In the genomic region with DNA sequence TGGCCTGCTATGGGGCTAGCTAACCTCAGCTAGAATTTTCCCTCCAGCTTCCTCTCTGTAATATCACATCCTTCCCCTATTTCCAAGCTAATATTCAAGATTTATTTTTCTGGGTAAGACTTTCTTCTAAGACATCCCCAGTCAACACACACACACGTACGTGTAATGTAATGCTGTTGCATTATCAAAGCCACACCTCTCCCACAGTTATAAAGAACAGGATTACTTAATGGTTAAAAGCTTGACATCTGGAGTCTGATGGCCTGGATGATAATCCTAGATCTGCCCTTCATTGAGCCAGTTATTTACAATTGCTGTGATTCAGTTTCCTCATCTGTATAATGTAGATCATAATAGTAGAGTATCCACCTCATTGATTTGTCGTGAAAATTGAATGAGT, we compare ENCODE assay signal across 23 cellular contexts.
A peak's percentile ranks its signal among the peaks of the same experiment; 100 is the strongest.
DNase-seq lines count a peak whose midpoint lies in the region; ATAC-seq, FAIRE-seq and TF ChIP-seq lines count a peak whose summit lies in the region.
"Had no signal": no experiment of that assay in that cellular context is flagged by ENCODE, and none has a peak within 500 bp of the region (broad histone marks: within the 10 kb centered on the region; RNA-seq: fewer than 3 reads in every experiment).

No MANE protein-coding gene starts in this region.

- TF ChIP-seq EP300 in SK-N-SH (IDR thresholded peaks at IDR 0.05; ENCODE audit: borderline replicate concordance in 1 of 2, low read depth in 1 of 2, low read length in 1 of 2): no peak

- BruUV-seq in endothelial cell of umbilical vein (replicated peaks; lab: Mats Ljungman, UMichigan): no TSS peak

- ATAC-seq in SK-N-SH treated with all-trans-retinoic acid at 6 μM for 48 hours (no peak), right cardiac atrium (no peak), gastrocnemius medialis (no peak)
- ATAC-seq: GM23338, HCT116, HepG2 had no signal

- CTCF ChIA-PET in SK-N-SH (lab: Yijun Ruan, JAX) (interaction anchor here (2.0 kb wide), 1 partner anchor 9 kb away, joined by 4 read pairs; no protein-coding TSS in a partner anchor), endothelial cell of umbilical vein (lab: Charles Lee) (no interaction called here)

- H3K9me3 ChIP-seq in SK-N-SH: no peaks in the 10 kb centered on the region
- no peaks in the 10 kb centered on the region for H3K9me3 ChIP-seq in endothelial cell of umbilical vein (replicated peaks; ENCODE audit: control insufficient read depth, insufficient read depth, low read length)
- no peaks in the 10 kb centered on the region for H3K9me3 ChIP-seq in right cardiac atrium (ENCODE audit: control insufficient read depth, low read length)
- H3K9me3 ChIP-seq in gastrocnemius medialis: no peaks in the 10 kb centered on the region
- H3K9me3 ChIP-seq: BE2C had no signal

- H3K9ac ChIP-seq in SK-N-SH: no peak overlapping the region
- no peak overlapping the region for H3K9ac ChIP-seq in endothelial cell of umbilical vein (replicated peaks; ENCODE audit: extremely low read depth, insufficient read depth, low read length)

- H3K4me1 ChIP-seq in SK-N-SH (ENCODE audit: control insufficient read depth in 1 of 2, insufficient read depth in 2 of 2, low read depth in 1 of 2, low read length in 1 of 2): peaks cover 0 to 3% of the 10 kb centered on the region in 2 experiments; a peak in 2 of 4 replicates
- H3K4me1 ChIP-seq in endothelial cell of umbilical vein (ENCODE audit: control insufficient read depth, extremely low read depth, insufficient read depth, low read length): no peaks in the 10 kb centered on the region
- H3K4me1 ChIP-seq in right cardiac atrium (ENCODE audit: control insufficient read depth, insufficient read depth, low read length): peaks cover 2% of the 10 kb centered on the region
- no peaks in the 10 kb centered on the region for H3K4me1 ChIP-seq in gastrocnemius medialis
- H3K4me1 ChIP-seq: BE2C had no signal

- H3K4me3 ChIP-seq in SK-N-SH (ENCODE audit: low read depth in 2 of 2, low read length in 1 of 2) (no peak overlapping the region), endothelial cell of umbilical vein (replicated peaks in 1 of 3; ENCODE audit: insufficient read depth in 1 of 3, low read depth in 1 of 3, low read length in 3 of 3) (no peak overlapping the region), right cardiac atrium (ENCODE audit: low read length) (no peak overlapping the region), gastrocnemius medialis (no peak overlapping the region)
- H3K4me3 ChIP-seq: GM23338 had no signal

- no peak for FAIRE-seq in endothelial cell of umbilical vein (lab: Jason Lieb, UNC)
- FAIRE-seq: A204.1, H54, HepG2 had no signal

- H3K36me3 ChIP-seq in SK-N-SH (replicated peaks in 1 of 2; ENCODE audit: control insufficient read depth in 1 of 2, insufficient read depth in 2 of 2, low read length in 1 of 2) (no peaks in the 10 kb centered on the region), endothelial cell of umbilical vein (ENCODE audit: control insufficient read depth in 2 of 2, extremely low read depth in 1 of 2, insufficient read depth in 2 of 2, low read length in 2 of 2) (no peaks in the 10 kb centered on the region), gastrocnemius medialis (no peaks in the 10 kb centered on the region)
- H3K36me3 ChIP-seq: BE2C had no signal

- no peaks in the 10 kb centered on the region for H3K9me2 ChIP-seq in SK-N-SH

- H2AFZ ChIP-seq in SK-N-SH (ENCODE audit: low read depth) (no peak overlapping the region), endothelial cell of umbilical vein (ENCODE audit: low read depth, low read length) (no peak overlapping the region)
- H2AFZ ChIP-seq: GM23338 had no signal

- H3K79me2 ChIP-seq in SK-N-SH (ENCODE audit: insufficient read depth) (no peaks in the 10 kb centered on the region), endothelial cell of umbilical vein (ENCODE audit: control insufficient read depth, insufficient read depth, low read length) (no peaks in the 10 kb centered on the region)

- H4K20me1 ChIP-seq in SK-N-SH (ENCODE audit: insufficient read depth) (no peaks in the 10 kb centered on the region), endothelial cell of umbilical vein (replicated peaks; ENCODE audit: control insufficient read depth, extremely low read depth, insufficient read depth, low read length) (no peaks in the 10 kb centered on the region)

- H3K4me2 ChIP-seq in SK-N-SH (no peak overlapping the region), endothelial cell of umbilical vein (ENCODE audit: insufficient read depth, low read length) (no peak overlapping the region)
- H3K4me2 ChIP-seq: GM23338 had no signal

- dilution Hi-C loops in endothelial cell of umbilical vein (cut with MboI; ENCODE audit: extremely low pct_ligation_motif_present, low sequenced_read_pairs): no loop called here

- TF ChIP-seq RAD21 in SK-N-SH (IDR thresholded peaks at IDR 0.05; ENCODE audit: low read length): no peak

- intact Hi-C loops in endothelial cell of umbilical vein (cut with micrococcal nuclease) (no loop called here), right cardiac atrium (cut with DNase I) (no loop called here), gastrocnemius medialis (cut with DNase I; ENCODE audit: low total_unique reads) (no loop called here)

- DNase-seq in SK-N-SH: no peak
- peak; percentile 27 to 77 for DNase-seq in NCI-H524 (lab: John Stamatoyannopoulos, UW)
- DNase-seq in SK-N-DZ (ENCODE audit: low spot score): peak; percentile 29
- DNase-seq in endothelial cell of umbilical vein (ENCODE audit: low read depth, low spot score): no peak
- no peak for DNase-seq in NCI-H2171 treated with DMSO at 0.1 percent for 48 hours (lab: John Stamatoyannopoulos, UW)
- DNase-seq in right cardiac atrium: no peak
- DNase-seq in gastrocnemius medialis: no peak
- DNase-seq: ACHN; BE2C; C1 segment of cervical spinal cord; CD4-positive, CD25-positive, alpha-beta regulatory T cell; CD8-positive, alpha-beta memory T cell; COR-L47; DMS153; DMS79; GDM1; HFFc6 had no signal

- H3K27me3 ChIP-seq in SK-N-SH (ENCODE audit: insufficient read depth) (no peaks in the 10 kb centered on the region; the same call in 1 of the 2 replicates), endothelial cell of umbilical vein (ENCODE audit: control insufficient read depth in 2 of 2, insufficient read depth in 2 of 2, low read length in 2 of 2) (no peaks in the 10 kb centered on the region), right cardiac atrium (ENCODE audit: control insufficient read depth, insufficient read depth) (no peaks in the 10 kb centered on the region), gastrocnemius medialis (no peaks in the 10 kb centered on the region)
- H3K27me3 ChIP-seq: BE2C had no signal

- TF ChIP-seq CTCF in SK-N-SH (IDR thresholded peaks at IDR 0.05): no peak
- no peak for TF ChIP-seq CTCF in endothelial cell of umbilical vein (IDR thresholded peaks at IDR 0.05; ENCODE audit: extremely low read depth in 1 of 2, insufficient read depth in 1 of 2, low read depth in 1 of 2, low read length in 2 of 2)
- no peak for TF ChIP-seq CTCF in gastrocnemius medialis (IDR thresholded peaks at IDR 0.05 in 4 of 5, conservative IDR thresholded peaks at IDR 0.05 in 1 of 5)

- no peaks in the 10 kb centered on the region for H3F3A ChIP-seq in SK-N-SH (replicated peaks; ENCODE audit: insufficient read depth)

- no peaks in the 10 kb centered on the region for H3K9me1 ChIP-seq in endothelial cell of umbilical vein (replicated peaks; ENCODE audit: control insufficient read depth, extremely low read depth, insufficient read depth, low read length)

- TF ChIP-seq POLR2A in endothelial cell of umbilical vein (IDR thresholded peaks at IDR 0.05; ENCODE audit: low read depth, low read length): no peak
- TF ChIP-seq POLR2A in gastrocnemius medialis (IDR thresholded peaks at IDR 0.05): no peak

- POLR2A ChIA-PET in SK-N-SH (lab: Yijun Ruan, JAX): no interaction called here
- POLR2A ChIA-PET in endothelial cell of umbilical vein (lab: Charles Lee): no interaction called here

- 52% methylated on average over 3 of the region's 3 CpGs for WGBS in SK-N-SH (ENCODE audit: low lambda C conversion rate)
- 78% methylated on average over 3 of the region's 3 CpGs for WGBS in right cardiac atrium

- in situ Hi-C loops in gastrocnemius medialis (cut with MboI; ENCODE audit: low sequenced_read_pairs in 4 of 4): no loop called here

- H3K27ac ChIP-seq in SK-N-SH (ENCODE audit: low read depth in 2 of 2, low read length in 1 of 2) (no peak overlapping the region), endothelial cell of umbilical vein (ENCODE audit: insufficient read depth, low read depth, low read length) (no peak overlapping the region), right cardiac atrium (ENCODE audit: low read length) (no peak overlapping the region), gastrocnemius medialis (no peak overlapping the region)

TF ChIP-seq in SK-N-SH, 30 proteins besides CTCF, POLR2A, EP300 and RAD21:
- TF ChIP-seq GATA2 (CRISPR knock-in tag; IDR thresholded peaks at IDR 0.05): peak; percentile 14; the same call in 1 of the 2 replicates
- TF ChIP-seq, protein P1, sequence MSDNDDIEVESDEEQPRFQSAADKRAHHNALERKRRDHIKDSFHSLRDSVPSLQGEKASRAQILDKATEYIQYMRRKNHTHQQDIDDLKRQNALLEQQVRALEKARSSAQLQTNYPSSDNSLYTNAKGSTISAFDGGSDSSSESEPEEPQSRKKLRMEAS (IDR thresholded peaks at IDR 0.05; ENCODE audit: low read depth): no peak

TF ChIP-seq in SK-N-SH treated with all-trans-retinoic acid at 6 μM for 48 hours, 23 proteins besides CTCF, POLR2A, EP300 and RAD21 (continues in another document):
- no peak for TF ChIP-seq ZNF565 (CRISPR knock-in tag; conservative IDR thresholded peaks at IDR 0.05; ENCODE audit: low read depth)
- no peak for TF ChIP-seq BACH2 (CRISPR knock-in tag; IDR thresholded peaks at IDR 0.05; ENCODE audit: borderline replicate concordance)
- TF ChIP-seq ZC3H10 (CRISPR knock-in tag; IDR thresholded peaks at IDR 0.05): no peak
- no peak for TF ChIP-seq OSR1 (CRISPR knock-in tag; IDR thresholded peaks at IDR 0.05)
- TF ChIP-seq TOX (CRISPR knock-in tag; IDR thresholded peaks at IDR 0.05; ENCODE audit: borderline replicate concordance): no peak

TF ChIP-seq in endothelial cell of umbilical vein, 7 proteins besides CTCF, POLR2A, EP300 and RAD21:
- TF ChIP-seq FOS (IDR thresholded peaks at IDR 0.05; ENCODE audit: borderline replicate concordance, insufficient read depth, low read length) (no peak), GATA2 (IDR thresholded peaks at IDR 0.05; ENCODE audit: insufficient read depth, insufficient read length, low read depth, low read length) (peak; percentile 58)
TF ChIP-seq in endothelial cell of umbilical vein: peak in this region for 1.

Comparison
In these comparisons a context has a peak if more than half of its experiments do, and no peak if none do; other contexts are left out.
1. DNase-seq: peak in NCI-H524 (2 of 2) and SK-N-DZ (single experiment); none in SK-N-SH (single experiment), endothelial cell of umbilical vein (single experiment), NCI-H2171 treated with DMSO at 0.1 percent for 48 hours (single experiment), right cardiac atrium (0 of 3) and gastrocnemius medialis (0 of 2).